Comparison of ENCODE assay signal across 9 cellular contexts in the genomic region with DNA sequence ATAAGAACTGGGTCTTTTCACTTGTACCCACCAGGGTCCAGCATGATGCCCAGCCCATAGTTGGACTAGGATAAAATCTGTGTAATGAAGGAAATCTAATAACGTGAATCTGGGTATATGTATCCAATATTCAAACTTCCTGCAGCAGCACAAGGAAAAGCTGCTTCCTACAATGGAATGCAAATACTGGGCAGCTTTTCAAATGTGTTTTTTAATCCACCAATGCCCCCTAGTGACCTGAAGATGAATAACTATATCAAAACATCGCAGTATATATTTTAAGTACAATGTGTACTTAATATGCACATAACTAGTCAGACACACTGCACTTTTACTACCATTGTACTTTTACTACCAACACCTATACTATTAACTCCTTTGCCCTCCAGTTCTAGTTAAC. TPM values are rescaled to one million over a fixed set of nuclear protein-coding genes. Genes with fewer than 3 reads are reported as not detected.
DNase-seq lines count a peak whose midpoint lies in the region; ATAC-seq, FAIRE-seq and TF ChIP-seq lines count a peak whose summit lies in the region.
"Had no signal": no experiment of that assay in that cellular context is flagged by ENCODE, and none has a peak within 500 bp of the region (broad histone marks: within the 10 kb centered on the region; RNA-seq: fewer than 3 reads in every experiment).

No MANE protein-coding gene starts in this region.

- TF ChIP-seq POLR2A in GM12892 (IDR thresholded peaks at IDR 0.05; ENCODE audit: low read depth, low read length) (no peak), transverse colon (IDR thresholded peaks at IDR 0.05) (no peak)

- no peak for DNase-seq in AG04449 (ENCODE audit: low read depth, low spot score)
- DNase-seq in GM12892 (ENCODE audit: insufficient read length) = no peak
- peak; percentile 77 for DNase-seq in NCI-H2227 (lab: John Stamatoyannopoulos, UW; ENCODE audit: unreplicated experiment)
- DNase-seq in caudate nucleus (lab: John Stamatoyannopoulos, UW) = peak in 2 of 61 donors; percentile 10 to 36
- DNase-seq in transverse colon = no peak
- DNase-seq in foreskin melanocyte = no peak

- peaks cover 7 to 32% (median 11%) of the 10 kb centered on the region in 4 donors for H3K4me1 ChIP-seq in transverse colon

- no peaks in the 10 kb centered on the region for H3K9me3 ChIP-seq in transverse colon

- H3K27me3 ChIP-seq in layer of hippocampus (ENCODE audit: control insufficient read depth, insufficient read depth, low read length) = no peaks in the 10 kb centered on the region
- no peaks in the 10 kb centered on the region for H3K27me3 ChIP-seq in transverse colon

- H3K4me3 ChIP-seq in AG04449 (ENCODE audit: low read depth, low read length) (no peak overlapping the region; the same call in 1 of the 2 replicates), transverse colon (peak overlapping the region in 1 of 4 donors; percentile 20)

- no peaks in the 10 kb centered on the region for H3K36me3 ChIP-seq in transverse colon

- CTCF ChIA-PET in AG04449 (lab: Yijun Ruan, JAX) = interaction anchor here (1.0 to 6.0 kb wide), 33 partner anchors 9 to 1917 kb away, joined by 3 to 189 read pairs (median 7); a partner anchor contains a TSS

- FAIRE-seq in GM12892 (lab: Jason Lieb, UNC) = peak; percentile 70

- POLR2A ChIA-PET in AG04449 (lab: Yijun Ruan, JAX) = interaction anchor here (0.9 to 2.4 kb wide), 3 partner anchors 119 to 221 kb away, joined by 3 to 33 read pairs (median 9); a partner anchor contains a TSS

- in situ Hi-C loops in transverse colon (cut with MboI; ENCODE audit: low pct_ligation_motif_present in 1 of 4, low pct_unique_long_range_greater_than_20kb in 1 of 4, low sequenced_read_pairs in 3 of 4) = loop anchor here (5.0 to 25.0 kb wide), 9 partner anchors 118 to 215 kb away; a partner anchor contains a TSS

- peak overlapping the region; percentile 9 for H3K27ac ChIP-seq in caudate nucleus (ENCODE audit: low read depth, low read length)
- peak overlapping the region; percentile 48 for H3K27ac ChIP-seq in layer of hippocampus (ENCODE audit: low read depth, low read length)
- H3K27ac ChIP-seq in transverse colon = peak overlapping the region; percentile 70 to 82 (median 72)

- 0 to 5% methylated on average over 1 to 2 of the region's 2 CpGs for WGBS in transverse colon (ENCODE audit: low coverage in 1 of 2), 2 donors

- TF ChIP-seq CTCF in AG04449 (IDR thresholded peaks at IDR 0.05; ENCODE audit: insufficient read depth, low read length, missing control alignments) = peak; percentile 4
- TF ChIP-seq CTCF in transverse colon (IDR thresholded peaks at IDR 0.05) = peak; percentile 36 to 63 (median 39)

- ATAC-seq in GM21526 (IDR thresholded peaks at IDR 0.05; ENCODE audit: low FRiP score, unreplicated experiment) = no peak

- intact Hi-C loops in transverse colon (cut with DNase I; ENCODE audit: low total_unique reads) = loop anchor here (2.0 to 10.0 kb wide), 2 partner anchors 120 to 208 kb away; a partner anchor contains a TSS

- TF ChIP-seq EP300 in transverse colon (IDR thresholded peaks at IDR 0.05; ENCODE audit: low read depth) = no peak

RNA-seq across cellular contexts. Expression of a gene that starts 5.3 kb away (rescaled TPM):
- 25.0 TPM for polyA plus RNA-seq in GM12892 (2012; ENCODE audit: missing spikeins)
- total RNA-seq in transverse colon = 10 to 100 TPM in 2 of 4 donors, 1 to 10 TPM in 1, not detected in 1; 10.0 to 24.5 (median 15.6) TPM

RNA-seq across cellular contexts. Expression of a gene that starts 5.4 kb away (rescaled TPM):
- polyA plus RNA-seq in GM12892 (2012; ENCODE audit: missing spikeins) = not detected
- under 1 TPM in 1 of 4 donors, not detected in 3; 0.27 TPM for total RNA-seq in transverse colon
- total RNA-seq: glomerular endothelial cell had no signal

Comparison
In these comparisons a context has a peak if more than half of its experiments do, and no peak if none do; other contexts are left out.
1. H3K27ac ChIP-seq: peak in every context shown above with its lines; median percentile 72 in transverse colon; 48 in layer of hippocampus; 9 in caudate nucleus.